In genomic region chr4:8471211-8471875, GRCh38 we compare ENCODE assay signal across 21 cellular contexts.
"Had no signal": no experiment of that assay in that cellular context is flagged by ENCODE, and none has a peak within 500 bp of the region (broad histone marks: within the 10 kb centered on the region; RNA-seq: fewer than 3 reads in every experiment).

No MANE protein-coding gene starts in this region.

- H3K27me3 ChIP-seq: body of pancreas, dorsolateral prefrontal cortex, neural progenitor cell, pancreas, sigmoid colon, spleen, upper lobe of right lung had no signal

- H3K27me3 Mint-ChIP-seq: activated CD4-positive, alpha-beta T cell treated with anti-CD3 and anti-CD28 coated beads, Interleukin-2, amount 10 ng/mL, durations not matched to agents 24 days and 14 days; activated CD8-positive, alpha-beta T cell treated with anti-CD3 and anti-CD28 coated beads for 36 hours; activated naive CD8-positive, alpha-beta T cell treated with anti-CD3 and anti-CD28 coated beads, Interleukin-2, amount 10 ng/mL, durations not matched to agents 7 days and 5 days; activated T-cell treated with anti-CD3 and anti-CD28 coated beads, Interleukin-2, amount 50 U/mL, for 24 hours; stimulated activated naive CD8-positive, alpha-beta T cell treated with anti-CD3 and anti-CD28 coated beads, Interleukin-15, Interleukin-2, amounts not matched to agents 100 ng/mL and 50 ng/mL, for 24 hours had no signal

- H3K27ac Mint-ChIP-seq: activated CD4-positive, alpha-beta T cell treated with anti-CD3 and anti-CD28 coated beads, Interleukin-2, amount 10 ng/mL, durations not matched to agents 24 days and 14 days; activated CD8-positive, alpha-beta T cell treated with anti-CD3 and anti-CD28 coated beads for 36 hours; activated T-cell treated with anti-CD3 and anti-CD28 coated beads, Interleukin-2, amount 50 U/mL, for 24 hours; activated T-helper 2 cell treated with anti-CD3 and anti-CD28 coated beads, Interferon-gamma antibody, Interleukin-2, Interleukin-4, amounts not matched to agents 10 μg/mL and 5 μg/mL and 100 μg/mL, durations not matched to agents 14 hours and 24 hours and 36 hours; stimulated activated naive CD8-positive, alpha-beta T cell treated with anti-CD3 and anti-CD28 coated beads, Interleukin-15, Interleukin-2, amounts not matched to agents 100 ng/mL and 50 ng/mL, for 24 hours; T-helper 1 cell treated with Interleukin-12 subunit alpha and Interleukin-12 subunit beta and Interleukin-4 antibody, amounts not matched to agents 30 μg/mL and 1 μg/mL, for 36 hours had no signal

- H3K4me3 Mint-ChIP-seq: activated CD4-positive, alpha-beta T cell treated with anti-CD3 and anti-CD28 coated beads, Interleukin-2, amount 10 ng/mL, durations not matched to agents 24 days and 14 days; activated CD8-positive, alpha-beta T cell treated with anti-CD3 and anti-CD28 coated beads for 36 hours; activated naive CD8-positive, alpha-beta T cell treated with anti-CD3 and anti-CD28 coated beads, Interleukin-2, amount 10 ng/mL, durations not matched to agents 7 days and 5 days; activated T-cell treated with anti-CD3 and anti-CD28 coated beads, Interleukin-2, amount 50 U/mL, for 24 hours; endodermal cell; neural progenitor cell; stimulated activated naive CD8-positive, alpha-beta T cell treated with anti-CD3 and anti-CD28 coated beads, Interleukin-15, Interleukin-2, amounts not matched to agents 100 ng/mL and 50 ng/mL, for 24 hours; T-helper 1 cell treated with Interleukin-12 subunit alpha and Interleukin-12 subunit beta and Interleukin-4 antibody, amounts not matched to agents 30 μg/mL and 1 μg/mL, for 36 hours had no signal

- H3K4me2 ChIP-seq: neural progenitor cell had no signal

- H3K27ac ChIP-seq: body of pancreas, neural progenitor cell, pancreas, spleen had no signal

- H3K9ac ChIP-seq: neural progenitor cell had no signal

- H3K4me3 ChIP-seq: body of pancreas, dorsolateral prefrontal cortex, lower lobe of right lung, neural progenitor cell, pancreas, sigmoid colon, spleen, upper lobe of right lung had no signal

- H3K4me1 Mint-ChIP-seq: activated CD4-positive, alpha-beta T cell treated with anti-CD3 and anti-CD28 coated beads, Interleukin-2, amount 10 ng/mL, durations not matched to agents 24 days and 14 days; activated naive CD8-positive, alpha-beta T cell treated with anti-CD3 and anti-CD28 coated beads, Interleukin-2, amount 10 ng/mL, durations not matched to agents 7 days and 5 days had no signal

- DNase-seq: activated CD4-positive, alpha-beta T cell treated with anti-CD3 and anti-CD28 coated beads, Interleukin-2, amount 10 ng/mL, durations not matched to agents 24 days and 14 days; activated CD8-positive, alpha-beta T cell treated with anti-CD3 and anti-CD28 coated beads for 36 hours; activated naive CD4-positive, alpha-beta T cell treated with Interleukin-2 at 50 U/mL for 16 hours; activated naive CD8-positive, alpha-beta T cell treated with anti-CD3 and anti-CD28 coated beads, Interleukin-2, amount 10 ng/mL, durations not matched to agents 7 days and 5 days; activated T-cell treated with anti-CD3 and anti-CD28 coated beads, Interleukin-2, amount 50 U/mL, for 24 hours; body of pancreas; caudate nucleus; dorsolateral prefrontal cortex; foreskin melanocyte; glutamatergic neuron; lower lobe of right lung; midbrain; sigmoid colon; spleen; upper lobe of right lung had no signal

- H2AFZ ChIP-seq: neural progenitor cell had no signal

- H3K9me3 Mint-ChIP-seq: activated CD4-positive, alpha-beta T cell treated with anti-CD3 and anti-CD28 coated beads, Interleukin-2, amount 10 ng/mL, durations not matched to agents 24 days and 14 days; activated CD8-positive, alpha-beta T cell treated with anti-CD3 and anti-CD28 coated beads for 36 hours; activated naive CD8-positive, alpha-beta T cell treated with anti-CD3 and anti-CD28 coated beads, Interleukin-2, amount 10 ng/mL, durations not matched to agents 7 days and 5 days; activated T-cell treated with anti-CD3 and anti-CD28 coated beads, Interleukin-2, amount 50 U/mL, for 24 hours; activated T-helper 2 cell treated with anti-CD3 and anti-CD28 coated beads, Interferon-gamma antibody, Interleukin-2, Interleukin-4, amounts not matched to agents 10 μg/mL and 5 μg/mL and 100 μg/mL, durations not matched to agents 14 hours and 24 hours and 36 hours; endodermal cell; neural progenitor cell; stimulated activated naive CD8-positive, alpha-beta T cell treated with anti-CD3 and anti-CD28 coated beads, Interleukin-15, Interleukin-2, amounts not matched to agents 100 ng/mL and 50 ng/mL, for 24 hours; T-helper 1 cell treated with Interleukin-12 subunit alpha and Interleukin-12 subunit beta and Interleukin-4 antibody, amounts not matched to agents 30 μg/mL and 1 μg/mL, for 36 hours had no signal

- H3K4me1 ChIP-seq: body of pancreas, neural progenitor cell, pancreas had no signal

- H3K36me3 ChIP-seq: neural progenitor cell had no signal

- H3K9me3 ChIP-seq: body of pancreas, lower lobe of right lung, pancreas, sigmoid colon, spleen, upper lobe of right lung had no signal

- H3K36me3 Mint-ChIP-seq: activated naive CD8-positive, alpha-beta T cell treated with anti-CD3 and anti-CD28 coated beads, Interleukin-2, amount 10 ng/mL, durations not matched to agents 7 days and 5 days had no signal
